ENCODE assay signal across 10 cellular contexts in genomic region chr3:172449468-172450149, GRCh38. TPM values are rescaled to one million over a fixed set of nuclear protein-coding genes. Genes with fewer than 3 reads are reported as not detected.
DNase-seq lines count a peak whose midpoint lies in the region; ATAC-seq and TF ChIP-seq lines count a peak whose summit lies in the region.
"Had no signal": no experiment of that assay in that cellular context is flagged by ENCODE, and none has a peak within 500 bp of the region (broad histone marks: within the 10 kb centered on the region; RNA-seq: fewer than 3 reads in every experiment).

No MANE protein-coding gene starts in this region.

- H3K9ac ChIP-seq in PC-3 (ENCODE audit: low read length), result no peak overlapping the region

- TF ChIP-seq CTCF in GM13976 (IDR thresholded peaks at IDR 0.05; ENCODE audit: borderline replicate concordance, control extremely low read depth, extremely low read depth, insufficient read depth, missing control alignments), result no peak
- TF ChIP-seq CTCF in fibroblast of pulmonary artery (IDR thresholded peaks at IDR 0.05; ENCODE audit: low read length, missing control alignments), result no peak
- no peak for TF ChIP-seq CTCF in osteoblast (IDR thresholded peaks at IDR 0.05; ENCODE audit: extremely low read depth, low read depth, low read length)
- TF ChIP-seq CTCF in PC-3 (conservative IDR thresholded peaks at IDR 0.05; ENCODE audit: low read depth, low read length), result no peak

- H3K4me1 ChIP-seq in osteoblast (ENCODE audit: insufficient read depth, low read length) (no peaks in the 10 kb centered on the region), PC-3 (ENCODE audit: insufficient read depth, low read length) (peaks cover 17% of the 10 kb centered on the region)

- intact Hi-C loops in PC-3 (cut with micrococcal nuclease), result no loop called here

- H3K79me2 ChIP-seq in osteoblast (ENCODE audit: insufficient read depth, low read length), result no peaks in the 10 kb centered on the region
- H3K79me2 ChIP-seq in PC-3 (ENCODE audit: low read length), result no peaks in the 10 kb centered on the region

- CTCF ChIA-PET in PC-3 (lab: Charles Lee), result interaction anchor here (0.6 kb wide), 1 partner anchor 1336 kb away, joined by 3 read pairs; no protein-coding TSS in a partner anchor

- POLR2A ChIA-PET in PC-3 (lab: Charles Lee; ENCODE audit: unreplicated experiment), result no interaction called here

- DNase-seq in GM13976 (ENCODE audit: low spot score), result peak; percentile 23
- peak; percentile 26 for DNase-seq in SK-N-DZ (ENCODE audit: low spot score)
- peak; percentile 54 for DNase-seq in fibroblast of pulmonary artery (ENCODE audit: low read depth)
- peak; percentile 71 for DNase-seq in osteoblast (ENCODE audit: insufficient read length, low spot score, missing footprints)
- DNase-seq in SKM-1 treated with dmso at 0.1 percent for 144 hours (lab: John Stamatoyannopoulos, UW; ENCODE audit: unreplicated experiment), result no peak
- DNase-seq in PC-3, result no peak
- DNase-seq in GM19240 (ENCODE audit: insufficient read length, low spot score), result no peak
- DNase-seq: NCI-H1436 treated with DMSO at 0.1 percent for 48 hours; stimulated activated naive CD4-positive, alpha-beta T cell treated with Interleukin-2 at 50 U/mL for 16 hours had no signal

- H3K4me3 ChIP-seq in fibroblast of pulmonary artery (replicated peaks; ENCODE audit: low read depth, low read length) (no peak overlapping the region), osteoblast (ENCODE audit: insufficient read depth, low read length) (peak overlapping the region; percentile 31), PC-3 (ENCODE audit: low read length) (no peak overlapping the region)

- BruUV-seq in PC-3 (replicated peaks; lab: Mats Ljungman, UMichigan), result no TSS peak

- no peak for ATAC-seq in GM21381 (IDR thresholded peaks at IDR 0.05; ENCODE audit: unreplicated experiment)
- no peak for ATAC-seq in PC-3

- H3K9me2 ChIP-seq in PC-3 (replicated peaks; ENCODE audit: low read length), result no peaks in the 10 kb centered on the region

- H2AFZ ChIP-seq in osteoblast (ENCODE audit: low read length) (no peak overlapping the region), PC-3 (ENCODE audit: low read length) (no peak overlapping the region)

- H3K27ac ChIP-seq in osteoblast (ENCODE audit: low read depth, low read length), result no peak overlapping the region
- no peak overlapping the region for H3K27ac ChIP-seq in PC-3 (ENCODE audit: low read length)

- H3K4me2 ChIP-seq in osteoblast (ENCODE audit: insufficient read depth, low read length) (peak overlapping the region; percentile 59), PC-3 (ENCODE audit: low read length) (no peak overlapping the region)

- H3F3A ChIP-seq in PC-3 (ENCODE audit: low read length, unreplicated experiment), result no peaks in the 10 kb centered on the region

- H3K36me3 ChIP-seq in osteoblast (ENCODE audit: insufficient read depth, low read length), result no peaks in the 10 kb centered on the region
- H3K36me3 ChIP-seq in PC-3 (ENCODE audit: low read depth, low read length), result no peaks in the 10 kb centered on the region

- no peaks in the 10 kb centered on the region for H4K20me1 ChIP-seq in osteoblast (ENCODE audit: insufficient read depth, low read length)
- H4K20me1 ChIP-seq in PC-3 (ENCODE audit: low read length), result no peaks in the 10 kb centered on the region

- H3K9me3 ChIP-seq in osteoblast (ENCODE audit: low read depth, low read length) (no peaks in the 10 kb centered on the region), PC-3 (ENCODE audit: low read length) (no peaks in the 10 kb centered on the region)

- in situ Hi-C loops in GM13976 (cut with MboI; ENCODE audit: low sequenced_read_pairs, unreplicated experiment), result no loop called here

- H3K27me3 ChIP-seq in osteoblast (ENCODE audit: insufficient read depth, low read length), result peaks cover 66% of the 10 kb centered on the region
- no peaks in the 10 kb centered on the region for H3K27me3 ChIP-seq in PC-3 (ENCODE audit: low read length)

RNA-seq across cellular contexts. Expression of gene GHSR, which starts 1.4 kb away (rescaled TPM):
- polyA plus RNA-seq in SK-N-DZ (2014; cell fraction: cytosol; rRNA removed), result not detected in 2 replicates
- polyA plus RNA-seq in SK-N-DZ (2014; cell fraction: nucleus; rRNA removed), result not detected in 2 replicates
- total RNA-seq in osteoblast (not detected in 2 replicates), PC-3 (2014; rRNA removed) (not detected in 2 replicates)

Comparison
In these comparisons a context has a peak if more than half of its experiments do, and no peak if none do; other contexts are left out.
1. DNase-seq: peak in GM13976 (single experiment), SK-N-DZ (single experiment), fibroblast of pulmonary artery (single experiment) and osteoblast (single experiment); none in SKM-1 treated with dmso at 0.1 percent for 144 hours (single experiment), PC-3 (single experiment) and GM19240 (single experiment).